In the genomic region with DNA sequence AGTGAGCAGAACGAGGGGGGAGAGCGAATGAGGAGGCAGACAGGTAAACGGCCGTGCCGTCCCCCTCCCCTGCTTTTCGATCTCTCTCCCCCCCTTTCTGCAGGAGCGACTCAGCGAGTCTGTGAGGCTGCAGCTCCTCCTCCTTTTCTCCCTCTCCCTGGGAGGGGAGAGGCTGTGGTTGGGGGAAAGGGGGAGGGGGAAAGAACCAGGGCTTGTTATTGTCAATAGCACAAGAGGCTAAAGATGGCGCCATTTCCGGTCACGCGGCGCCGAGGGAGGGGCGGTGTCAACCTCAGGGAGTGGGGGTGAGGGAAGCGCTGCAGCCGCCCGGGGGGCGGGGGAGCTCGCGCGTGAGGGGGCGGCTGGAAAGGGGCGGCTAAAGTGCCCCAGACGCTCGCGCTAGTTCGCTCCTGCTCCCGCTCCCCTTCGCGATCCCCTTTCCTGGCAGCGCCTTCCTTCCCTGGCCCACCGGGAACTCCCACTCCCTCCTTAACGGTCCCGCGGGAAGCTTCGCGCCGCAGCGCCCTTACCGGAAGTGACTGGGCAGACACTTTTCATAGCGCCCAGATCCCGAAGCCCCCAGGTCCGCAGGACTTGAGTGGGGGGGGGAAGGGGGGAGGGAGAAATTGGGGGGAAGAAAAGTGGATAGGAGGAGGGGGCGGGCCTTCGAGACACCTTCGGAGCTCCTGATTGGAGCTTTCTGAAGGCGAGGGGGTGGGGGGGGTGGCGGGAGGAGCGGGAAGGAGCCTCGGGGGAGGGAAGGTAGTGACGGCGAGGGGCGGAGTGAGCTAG, we compare ENCODE assay signal across 8 cellular contexts. TPM values are rescaled to one million over a fixed set of nuclear protein-coding genes. Genes with fewer than 3 reads are reported as not detected.
A peak's percentile ranks its signal among the peaks of the same experiment; 100 is the strongest.
DNase-seq lines count a peak whose midpoint lies in the region; ATAC-seq and TF ChIP-seq lines count a peak whose summit lies in the region.

A gene (minus strand): TSS at position 121 of the 792 bp plus-strand sequence. CDS start 324 bp downstream, outside the sequence.

- H3K9me3 ChIP-seq in psoas muscle, result no peaks in the 10 kb centered on the region

- ATAC-seq in GM18498 (IDR thresholded peaks at IDR 0.05; ENCODE audit: unreplicated experiment), result peak; percentile 89
- ATAC-seq in HG02938 (IDR thresholded peaks at IDR 0.05; ENCODE audit: unreplicated experiment), result peak; percentile 87
- ATAC-seq in left ventricle myocardium superior, result peak; percentile 96
- peak; percentile 94 to 96 (median 95) for ATAC-seq in psoas muscle

- peaks cover 0 to 7% of the 10 kb centered on the region in 2 donors for H3K36me3 ChIP-seq in psoas muscle (ENCODE audit: insufficient read depth in 1 of 2, low read depth in 1 of 2)
- H3K36me3 ChIP-seq in urinary bladder (ENCODE audit: insufficient read depth), result no peaks in the 10 kb centered on the region

- H3K27ac ChIP-seq in angular gyrus (ENCODE audit: low read depth, low read length), result peak within 1 kb of the TSS; percentile 98
- H3K27ac ChIP-seq in psoas muscle, result peak within 1 kb of the TSS; percentile 94
- H3K27ac ChIP-seq in urinary bladder (ENCODE audit: low read depth), result peak within 1 kb of the TSS; percentile 99

- H3K4me1 ChIP-seq in psoas muscle (peaks cover 15% of the 10 kb centered on the region), urinary bladder (ENCODE audit: insufficient read depth) (no peaks in the 10 kb centered on the region)

- no peaks in the 10 kb centered on the region for H3K27me3 ChIP-seq in psoas muscle (ENCODE audit: insufficient read depth in 3 of 3, low read length in 2 of 3)

- DNase-seq in NCI-H187 (lab: John Stamatoyannopoulos, UW), result peak; percentile 89 to 91
- peak; percentile 74 to 97 (median 87) for DNase-seq in T-helper 2 cell
- peak; percentile 94 for DNase-seq in left ventricle myocardium superior
- DNase-seq in psoas muscle, result peak; percentile 91 to 96

- TF ChIP-seq CTCF in psoas muscle (IDR thresholded peaks at IDR 0.05), result no peak

- H3K4me3 ChIP-seq in psoas muscle, result peak within 1 kb of the TSS; percentile 68
- peak within 1 kb of the TSS; percentile 51 for H3K4me3 ChIP-seq in urinary bladder (ENCODE audit: low read depth, low read length)

- 0 to 30% (median 1%) methylated on average over 11 to 53 of the region's 54 CpGs for WGBS in psoas muscle, 3 donors
- WGBS in urinary bladder, result under 1% methylated on average over 53 of the region's 54 CpGs

- intact Hi-C loops in left ventricle myocardium superior (cut with micrococcal nuclease) (no loop called here), psoas muscle (cut with DNase I) (loop anchor here (1.0 to 2.0 kb wide), 3 partner anchors 43 to 70 kb away; a partner anchor contains a TSS)

RNA-seq across cellular contexts. Expression of the gene that starts here (rescaled TPM):
- total RNA-seq in left ventricle myocardium superior (19.6 TPM), psoas muscle (10 to 100 TPM in 3 of 4 donors, 1 to 10 TPM in 1; 9.8 to 11.7 (median 11.2) TPM), urinary bladder (70.6 TPM)
- polyA plus RNA-seq in psoas muscle (10 to 100 TPM in 1 of 3 donors, 1 to 10 TPM in 2; 6.0 to 13.1 (median 6.5) TPM), urinary bladder (25.6 TPM)

Comparison
In these comparisons a context has a peak if more than half of its experiments do, and no peak if none do; other contexts are left out.
1. Peak in every context shown above with its lines: DNase-seq, ATAC-seq, H3K4me3 ChIP-seq and H3K27ac ChIP-seq.